ENCODE assay signal across 27 cellular contexts in genomic region chr11:78907636-78908035, GRCh38.
DNase-seq lines count a peak whose midpoint lies in the region; ATAC-seq, FAIRE-seq and TF ChIP-seq lines count a peak whose summit lies in the region.
"Had no signal": no experiment of that assay in that cellular context is flagged by ENCODE, and none has a peak within 500 bp of the region (broad histone marks: within the 10 kb centered on the region; RNA-seq: fewer than 3 reads in every experiment).

No MANE protein-coding gene starts in this region.

- no peak for DNase-seq in HepG2 (ENCODE audit: low spot score)
- peak; percentile 50 for DNase-seq in mammary epithelial cell
- DNase-seq in left lung = no peak
- DNase-seq in C1 segment of cervical spinal cord (lab: John Stamatoyannopoulos, UW) = no peak
- no peak for DNase-seq in activated T-cell treated with anti-CD3 and anti-CD28 coated beads, Interleukin-2, amount 50 U/mL, for 72 hours
- DNase-seq in uterus = no peak
- DNase-seq: activated CD4-positive, alpha-beta memory T cell treated with anti-CD3 and anti-CD28 coated beads for 36 hours; activated CD4-positive, CD25-positive, alpha-beta regulatory T cell treated with anti-CD3 and anti-CD28 coated beads, Interleukin-2, amount 50 U/mL, for 72 hours; activated CD8-positive, alpha-beta memory T cell treated with anti-CD3 and anti-CD28 coated beads, Interleukin-2, amount 50 U/mL, for 4 hours; activated naive CD4-positive, alpha-beta T cell treated with anti-CD3 and anti-CD28 coated beads, Interleukin-2, amount 50 U/mL, for 16 hours; amniotic stem cell; EL; head of caudate nucleus; HFFc6; natural killer cell; NCI-H146; NCI-H526; ovary; spleen; T-helper 17 cell; transverse colon had no signal

- H3K27me3 Mint-ChIP-seq in activated T-cell treated with anti-CD3 and anti-CD28 coated beads, Interleukin-2, amount 50 U/mL, for 72 hours (ENCODE audit: low read depth) = peaks cover 5% of the 10 kb centered on the region

- no peak for TF ChIP-seq RAD21 in liver (IDR thresholded peaks at IDR 0.05)
- TF ChIP-seq RAD21 in HepG2 (CRISPR knock-in tag; IDR thresholded peaks at IDR 0.05) = no peak

- no peak for TF ChIP-seq POLR2A in HepG2 (IDR thresholded peaks at IDR 0.05; ENCODE audit: insufficient read depth in 1 of 2, low read depth in 2 of 2, low read length in 2 of 2)
- no peak for TF ChIP-seq POLR2A in uterus (IDR thresholded peaks at IDR 0.05)

- H3K79me2 ChIP-seq in HepG2 (ENCODE audit: insufficient read depth, low read length) (no peaks in the 10 kb centered on the region), mammary epithelial cell (ENCODE audit: insufficient read depth, low read length) (no peaks in the 10 kb centered on the region)

- BruUV-seq in HepG2 (replicated peaks; lab: Mats Ljungman, UMichigan) (no TSS peak), mammary epithelial cell (replicated peaks; lab: Mats Ljungman, UMichigan) (no TSS peak)

- ATAC-seq in HepG2 (no peak), left lung (peak; percentile 57)
- ATAC-seq in activated T-cell treated with anti-CD3 and anti-CD28 coated beads, Interleukin-2, amount 50 U/mL, for 72 hours (replicated peaks in 1 of 2) = no peak
- ATAC-seq: GM12878, GM23338, natural killer cell, T-helper 17 cell had no signal

- H4K20me1 ChIP-seq in HepG2 (ENCODE audit: insufficient read depth, low read length) (no peaks in the 10 kb centered on the region), mammary epithelial cell (ENCODE audit: insufficient read depth, low read length) (no peaks in the 10 kb centered on the region)

- no peaks in the 10 kb centered on the region for H3K36me3 ChIP-seq in liver (ENCODE audit: control insufficient read depth in 4 of 4, insufficient read depth in 3 of 4, low read depth in 1 of 4, low read length in 3 of 4)
- no peaks in the 10 kb centered on the region for H3K36me3 ChIP-seq in HepG2 (replicated peaks in 1 of 2; ENCODE audit: control insufficient read depth in 1 of 2, insufficient read depth in 2 of 2, low read length in 2 of 2)
- no peaks in the 10 kb centered on the region for H3K36me3 ChIP-seq in mammary epithelial cell (ENCODE audit: insufficient read depth, low read length)
- no peaks in the 10 kb centered on the region for H3K36me3 ChIP-seq in left lung
- no peaks in the 10 kb centered on the region for H3K36me3 ChIP-seq in uterus
- H3K36me3 ChIP-seq: ovary, right atrium auricular region, spleen, transverse colon had no signal

- no peaks in the 10 kb centered on the region for H3K36me3 Mint-ChIP-seq in activated T-cell treated with anti-CD3 and anti-CD28 coated beads, Interleukin-2, amount 50 U/mL, for 72 hours (ENCODE audit: insufficient read depth in 2 of 2)
- H3K36me3 Mint-ChIP-seq: activated CD4-positive, alpha-beta memory T cell treated with anti-CD3 and anti-CD28 coated beads for 36 hours; natural killer cell had no signal

- TF ChIP-seq CTCF in liver (IDR thresholded peaks at IDR 0.05; ENCODE audit: low read depth, low read length, missing input control) (no peak), HepG2 (CRISPR knock-in tag; IDR thresholded peaks at IDR 0.05) (no peak), mammary epithelial cell (conservative IDR thresholded peaks at IDR 0.05 in 1 of 2, IDR thresholded peaks at IDR 0.05 in 1 of 2; ENCODE audit: extremely low read depth in 1 of 2, insufficient read depth in 1 of 2, low read depth in 1 of 2, low read length in 2 of 2) (no peak), left lung (IDR thresholded peaks at IDR 0.05) (no peak), uterus (IDR thresholded peaks at IDR 0.05) (no peak)

- in situ Hi-C loops in HepG2 (cut with HindIII; ENCODE audit: extremely low pct_ligation_motif_present, low pct_unique_long_range_greater_than_20kb) = no loop called here
- in situ Hi-C loops in mammary epithelial cell (cut with MboI; ENCODE audit: low sequenced_read_pairs in 2 of 2) = no loop called here

- intact Hi-C loops in HepG2 (cut with micrococcal nuclease; ENCODE audit: unreplicated experiment) = no loop called here
- intact Hi-C loops in mammary epithelial cell (cut with micrococcal nuclease) = no loop called here
- intact Hi-C loops in left lung (cut with DNase I) = no loop called here
- intact Hi-C loops in uterus (cut with DNase I; ENCODE audit: low total_unique reads) = no loop called here

- no peak for FAIRE-seq in HepG2 (lab: Jason Lieb, UNC)
- FAIRE-seq: GM12878 had no signal

- no peak overlapping the region for H3K4me3 Mint-ChIP-seq in activated T-cell treated with anti-CD3 and anti-CD28 coated beads, Interleukin-2, amount 50 U/mL, for 72 hours
- H3K4me3 Mint-ChIP-seq: activated CD4-positive, alpha-beta memory T cell treated with anti-CD3 and anti-CD28 coated beads for 36 hours; GM23338; HFFc6; natural killer cell; T-helper 17 cell had no signal

- H3K27me3 ChIP-seq in liver (ENCODE audit: control insufficient read depth in 4 of 4, insufficient read depth in 4 of 4, low read length in 3 of 4) (no peaks in the 10 kb centered on the region), HepG2 (ENCODE audit: control insufficient read depth in 1 of 2, insufficient read depth in 2 of 2, low read length in 2 of 2) (no peaks in the 10 kb centered on the region; a peak in 1 of 5 replicates), mammary epithelial cell (ENCODE audit: insufficient read depth, low read length) (no peaks in the 10 kb centered on the region), left lung (peaks cover 0 to 10% of the 10 kb centered on the region in 2 donors), uterus (no peaks in the 10 kb centered on the region)
- H3K27me3 ChIP-seq: ovary, right atrium auricular region, transverse colon had no signal

- H3K27ac Mint-ChIP-seq in activated T-cell treated with anti-CD3 and anti-CD28 coated beads, Interleukin-2, amount 50 U/mL, for 72 hours = no peak overlapping the region
- H3K27ac Mint-ChIP-seq: activated CD4-positive, alpha-beta memory T cell treated with anti-CD3 and anti-CD28 coated beads for 36 hours; GM23338; HFFc6; natural killer cell; T-helper 17 cell had no signal

- POLR2A ChIA-PET in HepG2 (lab: Yijun Ruan, JAX) = no interaction called here

- CTCF ChIA-PET in HepG2 (lab: Yijun Ruan, JAX; ENCODE audit: low intra/inter-chr PET ratio, low total read pairs) = no interaction called here
- CTCF ChIA-PET in mammary epithelial cell (lab: Charles Lee; ENCODE audit: low non-redundant PET) = interaction anchor here (0.6 kb wide), 1 partner anchor 51 kb away, joined by 7 read pairs; no protein-coding TSS in a partner anchor

- no peak overlapping the region for H3K9ac ChIP-seq in liver (ENCODE audit: low read depth in 1 of 2, low read length in 2 of 2)
- no peak overlapping the region for H3K9ac ChIP-seq in HepG2 (ENCODE audit: insufficient read depth, low read depth, low read length)
- H3K9ac ChIP-seq in mammary epithelial cell (ENCODE audit: insufficient read depth, low read length) = no peak overlapping the region
- H3K9ac ChIP-seq: KMS-11 had no signal

- no peak overlapping the region for H3K27ac ChIP-seq in liver (ENCODE audit: low read depth in 1 of 2, low read length in 2 of 2)
- no peak overlapping the region for H3K27ac ChIP-seq in HepG2 (ENCODE audit: extremely low read length, insufficient read depth, low read length)
- H3K27ac ChIP-seq in mammary epithelial cell (ENCODE audit: insufficient read depth, low read depth, low read length) = no peak overlapping the region
- no peak overlapping the region for H3K27ac ChIP-seq in left lung
- no peak overlapping the region for H3K27ac ChIP-seq in uterus
- H3K27ac ChIP-seq: KMS-11, ovary, right atrium auricular region, SK-N-MC, spleen, transverse colon had no signal

- dilution Hi-C loops in mammary epithelial cell (cut with HindIII; ENCODE audit: low sequenced_read_pairs) = no loop called here

- no peak overlapping the region for H3K4me3 ChIP-seq in liver (ENCODE audit: low read depth in 1 of 3, low read length in 3 of 3)
- H3K4me3 ChIP-seq in HepG2 (replicated peaks in 1 of 3; ENCODE audit: insufficient read depth in 1 of 3, low read depth in 2 of 3, low read length in 3 of 3) = no peak overlapping the region
- no peak overlapping the region for H3K4me3 ChIP-seq in mammary epithelial cell (replicated peaks in 1 of 3; ENCODE audit: insufficient read depth in 1 of 3, low read depth in 2 of 3, low read length in 3 of 3)
- H3K4me3 ChIP-seq in left lung = no peak overlapping the region
- H3K4me3 ChIP-seq in uterus = no peak overlapping the region
- H3K4me3 ChIP-seq: GM12878, GM23338, ovary, right atrium auricular region, SK-N-MC, spleen, transverse colon had no signal

- H2AFZ ChIP-seq in HepG2 (ENCODE audit: low read length) (no peak overlapping the region), mammary epithelial cell (ENCODE audit: low read depth, low read length) (no peak overlapping the region)
- H2AFZ ChIP-seq: GM23338 had no signal

- peaks cover 0 to 2% (median 0%) of the 10 kb centered on the region in 4 donors for H3K9me3 ChIP-seq in liver (ENCODE audit: control insufficient read depth in 4 of 4, low read length in 3 of 4)
- H3K9me3 ChIP-seq in HepG2 (ENCODE audit: low read length) = no peaks in the 10 kb centered on the region
- H3K9me3 ChIP-seq in mammary epithelial cell (replicated peaks; ENCODE audit: insufficient read depth, low read length) = no peaks in the 10 kb centered on the region
- H3K9me3 ChIP-seq in left lung = no peaks in the 10 kb centered on the region
- no peaks in the 10 kb centered on the region for H3K9me3 ChIP-seq in uterus
- H3K9me3 ChIP-seq: ovary, right atrium auricular region, spleen, transverse colon had no signal

- no peaks in the 10 kb centered on the region for H3K4me1 Mint-ChIP-seq in activated T-cell treated with anti-CD3 and anti-CD28 coated beads, Interleukin-2, amount 50 U/mL, for 72 hours (ENCODE audit: low read depth)
- H3K4me1 Mint-ChIP-seq: natural killer cell, T-helper 17 cell had no signal

- H3K9me3 Mint-ChIP-seq in activated T-cell treated with anti-CD3 and anti-CD28 coated beads, Interleukin-2, amount 50 U/mL, for 72 hours = no peaks in the 10 kb centered on the region
- H3K9me3 Mint-ChIP-seq: activated CD4-positive, alpha-beta memory T cell treated with anti-CD3 and anti-CD28 coated beads for 36 hours; GM23338; HFFc6; natural killer cell had no signal

- H3K4me1 ChIP-seq in liver (ENCODE audit: control insufficient read depth in 4 of 4, insufficient read depth in 4 of 4, low read length in 3 of 4) = peaks cover 0 to 4% (median 1%) of the 10 kb centered on the region in 4 donors
- H3K4me1 ChIP-seq in HepG2 (ENCODE audit: insufficient read depth, low read length) = no peaks in the 10 kb centered on the region
- peaks cover 3% of the 10 kb centered on the region for H3K4me1 ChIP-seq in mammary epithelial cell (ENCODE audit: insufficient read depth, low read length)
- no peaks in the 10 kb centered on the region for H3K4me1 ChIP-seq in left lung
- no peaks in the 10 kb centered on the region for H3K4me1 ChIP-seq in uterus
- H3K4me1 ChIP-seq: right atrium auricular region, spleen, transverse colon had no signal

- H3K4me2 ChIP-seq in HepG2 (ENCODE audit: low read depth, low read length) (no peak overlapping the region), mammary epithelial cell (ENCODE audit: insufficient read depth, low read depth, low read length) (no peak overlapping the region)
- H3K4me2 ChIP-seq: GM23338, KMS-11 had no signal

- TF ChIP-seq EP300 in HepG2 (IDR thresholded peaks at IDR 0.05; ENCODE audit: low read depth in 2 of 2, low read length in 2 of 2) (no peak), HepG2 (CRISPR knock-in tag; IDR thresholded peaks at IDR 0.05; ENCODE audit: borderline replicate concordance) (no peak)

- WGBS in liver = 31% methylated on average over 4 of the region's 4 CpGs
- 3% methylated on average over 4 of the region's 4 CpGs for WGBS in HepG2 (ENCODE audit: low lambda C conversion rate)
- 72% methylated on average over 4 of the region's 4 CpGs for WGBS in mammary epithelial cell (ENCODE audit: low coverage, missing lambda C conversion rate)
